ENCODE assay signal across 11 cellular contexts in genomic region chr1:101178341-101178687, GRCh38. TPM values are rescaled to one million over a fixed set of nuclear protein-coding genes. Genes with fewer than 3 reads are reported as not detected.
A peak's percentile ranks its signal among the peaks of the same experiment; 100 is the strongest.
DNase-seq lines count a peak whose midpoint lies in the region; ATAC-seq and TF ChIP-seq lines count a peak whose summit lies in the region.
"Had no signal": no experiment of that assay in that cellular context is flagged by ENCODE, and none has a peak within 500 bp of the region (broad histone marks: within the 10 kb centered on the region; RNA-seq: fewer than 3 reads in every experiment).

No MANE protein-coding gene starts in this region.

- TF ChIP-seq EP300 in tibial nerve (IDR thresholded peaks at IDR 0.05) (no peak), suprapubic skin (IDR thresholded peaks at IDR 0.05) (no peak)

- 85 to 93% methylated on average over 1 of the region's 1 CpG for WGBS in tibial nerve, 2 donors
- 75% methylated on average over 1 of the region's 1 CpG for WGBS in suprapubic skin

- H3K36me3 Mint-ChIP-seq in activated naive CD4-positive, alpha-beta T cell treated with anti-CD3 and anti-CD28 coated beads, Interleukin-2, amount 10 ng/mL, durations not matched to agents 7 days and 5 days = peaks cover 3% of the 10 kb centered on the region

- H3K4me1 Mint-ChIP-seq in activated naive CD4-positive, alpha-beta T cell treated with anti-CD3 and anti-CD28 coated beads, Interleukin-2, amount 10 ng/mL, durations not matched to agents 7 days and 5 days = peaks cover 72% of the 10 kb centered on the region

- TF ChIP-seq CTCF in tibial nerve (IDR thresholded peaks at IDR 0.05) (no peak), suprapubic skin (IDR thresholded peaks at IDR 0.05) (no peak)

- peaks cover 6% of the 10 kb centered on the region for H3K9me3 Mint-ChIP-seq in activated naive CD4-positive, alpha-beta T cell treated with anti-CD3 and anti-CD28 coated beads, Interleukin-2, amount 10 ng/mL, durations not matched to agents 7 days and 5 days

- H3K4me3 ChIP-seq in tibial nerve (no peak overlapping the region), suprapubic skin (no peak overlapping the region)
- H3K4me3 ChIP-seq: A549 had no signal

- peaks cover 0 to 4% (median 0%) of the 10 kb centered on the region in 4 donors for H3K4me1 ChIP-seq in tibial nerve
- no peaks in the 10 kb centered on the region for H3K4me1 ChIP-seq in suprapubic skin
- H3K4me1 ChIP-seq: A549 had no signal

- peak; percentile 15 for ATAC-seq in HG03025 (IDR thresholded peaks at IDR 0.05; ENCODE audit: low FRiP score, unreplicated experiment)
- ATAC-seq in stimulated activated naive CD8-positive, alpha-beta T cell treated with anti-CD3 and anti-CD28 coated beads, Interleukin-15, Interleukin-2, amounts not matched to agents 100 U/mL and 50 U/mL, for 24 hours = no peak
- ATAC-seq in GM21515 (IDR thresholded peaks at IDR 0.05; ENCODE audit: unreplicated experiment) = no peak
- ATAC-seq: A549 had no signal

- H3K4me3 Mint-ChIP-seq in activated naive CD4-positive, alpha-beta T cell treated with anti-CD3 and anti-CD28 coated beads, Interleukin-2, amount 10 ng/mL, durations not matched to agents 7 days and 5 days = peak overlapping the region; percentile 84

- DNase-seq in activated CD4-positive, alpha-beta T cell treated with anti-CD3 and anti-CD28 coated beads for 48 hours = peak; percentile 37
- no peak for DNase-seq in activated CD4-positive, alpha-beta T cell treated with anti-CD3 and anti-CD28 coated beads for 1 hour
- no peak for DNase-seq in activated naive CD4-positive, alpha-beta T cell treated with anti-CD3 and anti-CD28 coated beads, Interleukin-2, amount 10 ng/mL, durations not matched to agents 7 days and 5 days
- peak; percentile 39 for DNase-seq in stimulated activated naive CD8-positive, alpha-beta T cell treated with anti-CD3 and anti-CD28 coated beads, Interleukin-15, Interleukin-2, amounts not matched to agents 100 U/mL and 50 U/mL, for 24 hours
- DNase-seq in tibial nerve (ENCODE audit: low spot score in 2 of 2) = no peak
- no peak for DNase-seq in suprapubic skin (ENCODE audit: low spot score in 2 of 2)
- DNase-seq: midbrain had no signal

- CTCF ChIA-PET in activated naive CD4-positive, alpha-beta T cell treated with anti-CD3 and anti-CD28 coated beads, Interleukin-2, amount 10 ng/mL, durations not matched to agents 7 days and 5 days (lab: Charles Lee) = interaction anchor here (0.9 to 3.8 kb wide), 8 partner anchors 14 to 112 kb away, joined by 3 to 23 read pairs (median 6); no protein-coding TSS in a partner anchor

- no peak overlapping the region for H3K27ac ChIP-seq in tibial nerve
- H3K27ac ChIP-seq in suprapubic skin = no peak overlapping the region
- H3K27ac ChIP-seq: A549 had no signal

- H3K27ac Mint-ChIP-seq in activated naive CD4-positive, alpha-beta T cell treated with anti-CD3 and anti-CD28 coated beads, Interleukin-2, amount 10 ng/mL, durations not matched to agents 7 days and 5 days = peak overlapping the region; percentile 99

- H3K27me3 Mint-ChIP-seq in activated naive CD4-positive, alpha-beta T cell treated with anti-CD3 and anti-CD28 coated beads, Interleukin-2, amount 10 ng/mL, durations not matched to agents 7 days and 5 days = no peaks in the 10 kb centered on the region

- no peaks in the 10 kb centered on the region for H3K27me3 ChIP-seq in tibial nerve
- H3K27me3 ChIP-seq in suprapubic skin = no peaks in the 10 kb centered on the region

- H3K36me3 ChIP-seq in tibial nerve (no peaks in the 10 kb centered on the region), suprapubic skin (no peaks in the 10 kb centered on the region)

- TF ChIP-seq POLR2A in tibial nerve (IDR thresholded peaks at IDR 0.05) = no peak
- TF ChIP-seq POLR2A in suprapubic skin (IDR thresholded peaks at IDR 0.05) = no peak

- H3K9me3 ChIP-seq in tibial nerve (no peaks in the 10 kb centered on the region), suprapubic skin (no peaks in the 10 kb centered on the region)
- H3K9me3 ChIP-seq: A549 had no signal

RNA-seq across cellular contexts. Expression of gene S1PR1, which starts 58.5 kb away (rescaled TPM):
- 100 to 1,000 TPM in 1 of 4 donors, 10 to 100 TPM in 3; 22.2 to 101 (median 59.4) TPM for total RNA-seq in tibial nerve
- 10 to 100 TPM; 11.4 to 50.6 (median 26.0) TPM for total RNA-seq in suprapubic skin
- total RNA-seq: HT-29 had no signal

Comparison
In these comparisons a context has a peak if more than half of its experiments do, and no peak if none do; other contexts are left out.
1. DNase-seq: peak in activated CD4-positive, alpha-beta T cell treated with anti-CD3 and anti-CD28 coated beads for 48 hours (single experiment) and stimulated activated naive CD8-positive, alpha-beta T cell treated with anti-CD3 and anti-CD28 coated beads, Interleukin-15, Interleukin-2, amounts not matched to agents 100 U/mL and 50 U/mL, for 24 hours (single experiment); none in activated CD4-positive, alpha-beta T cell treated with anti-CD3 and anti-CD28 coated beads for 1 hour (single experiment), activated naive CD4-positive, alpha-beta T cell treated with anti-CD3 and anti-CD28 coated beads, Interleukin-2, amount 10 ng/mL, durations not matched to agents 7 days and 5 days (single experiment), tibial nerve (0 of 2) and suprapubic skin (0 of 2).